In genomic region chr12:67705394-67706370, GRCh38 we compare ENCODE assay signal across 17 cellular contexts. TPM values are rescaled to one million over a fixed set of nuclear protein-coding genes. Genes with fewer than 3 reads are reported as not detected.
A peak's percentile ranks its signal among the peaks of the same experiment; 100 is the strongest.
DNase-seq lines count a peak whose midpoint lies in the region; ATAC-seq, FAIRE-seq and TF ChIP-seq lines count a peak whose summit lies in the region.
"Had no signal": no experiment of that assay in that cellular context is flagged by ENCODE, and none has a peak within 500 bp of the region (broad histone marks: within the 10 kb centered on the region; RNA-seq: fewer than 3 reads in every experiment).

No MANE protein-coding gene starts in this region.

- TF ChIP-seq CTCF in HFFc6 (IDR thresholded peaks at IDR 0.05) = no peak
- no peak for TF ChIP-seq CTCF in brain microvascular endothelial cell (IDR thresholded peaks at IDR 0.05; ENCODE audit: low read depth, low read length, missing control alignments)
- no peak for TF ChIP-seq CTCF in pancreas (IDR thresholded peaks at IDR 0.05)

- intact Hi-C loops in pancreas (cut with DNase I) = no loop called here

- peak overlapping the region; percentile 76 for H3K27ac Mint-ChIP-seq in HFFc6
- H3K27ac Mint-ChIP-seq: activated B cell treated with CpG ODN at 0.5 μM for 24 hours; activated T-helper 17 cell treated with anti-CD3 and anti-CD28 coated beads, Interleukin-2, amount 50 U/mL, for 72 hours; CD4-positive, alpha-beta T cell; dendritic cell treated with granulocyte-macrophage colony-stimulating factor and Interleukin-4, amounts not matched to agents 40 ng/mL and 50 ng/mL, for 4 days; naive B cell had no signal

- no peak for ATAC-seq in pancreas
- ATAC-seq: activated T-helper 17 cell treated with anti-CD3 and anti-CD28 coated beads, Interleukin-2, amount 50 U/mL, for 72 hours; GM12878; stimulated activated naive CD8-positive, alpha-beta T cell treated with anti-CD3 and anti-CD28 coated beads, Interleukin-15, Interleukin-2, amounts not matched to agents 100 U/mL and 50 U/mL, for 24 hours had no signal

- H3K27me3 Mint-ChIP-seq in HFFc6 (ENCODE audit: insufficient read depth) = no peaks in the 10 kb centered on the region
- H3K27me3 Mint-ChIP-seq: CD4-positive, alpha-beta T cell had no signal

- no peak for FAIRE-seq in pancreas (lab: Jason Lieb, UNC)
- FAIRE-seq: GM12878 had no signal

- WGBS in mesodermal cell (ENCODE audit: insufficient coverage in 2 of 2), 2 experiments = 57 to 72% methylated on average over 2 to 3 of the region's 6 CpGs
- 71 to 74% methylated on average over 6 of the region's 6 CpGs for WGBS in pancreas, 2 donors

- peaks cover 21% of the 10 kb centered on the region for H3K4me1 ChIP-seq in mesodermal cell (ENCODE audit: control insufficient read depth, insufficient read depth, low read length, poor library complexity, severe bottlenecking)
- H3K4me1 ChIP-seq in pancreas = peaks cover 0 to 13% (median under 1%) of the 10 kb centered on the region in 3 donors

- H3K36me3 Mint-ChIP-seq in HFFc6 (ENCODE audit: low read depth) = peaks cover 5% of the 10 kb centered on the region; the same call in 1 of the 2 replicates

- no peak overlapping the region for H3K4me3 ChIP-seq in brain microvascular endothelial cell (ENCODE audit: low read depth, low read length)
- no peak overlapping the region for H3K4me3 ChIP-seq in mesodermal cell (ENCODE audit: extremely low read depth, insufficient read depth, low read length, poor library complexity, severe bottlenecking)
- no peak overlapping the region for H3K4me3 ChIP-seq in pancreas
- H3K4me3 ChIP-seq: GM12878 had no signal

- H3K9me3 ChIP-seq in mesodermal cell (ENCODE audit: control insufficient read depth, low read length) (no peaks in the 10 kb centered on the region), pancreas (no peaks in the 10 kb centered on the region)

- H3K27ac ChIP-seq in brain microvascular endothelial cell (peak overlapping the region; percentile 45), mesodermal cell (ENCODE audit: low read depth, low read length, severe bottlenecking) (peak overlapping the region; percentile 43), pancreas (no peak overlapping the region)

- H3K4me1 Mint-ChIP-seq in HFFc6 (ENCODE audit: low read depth) = peaks cover 71% of the 10 kb centered on the region

- no peaks in the 10 kb centered on the region for H3K9me3 Mint-ChIP-seq in HFFc6
- H3K9me3 Mint-ChIP-seq: activated B cell treated with CpG ODN at 0.5 μM for 24 hours; activated T-helper 17 cell treated with anti-CD3 and anti-CD28 coated beads, Interleukin-2, amount 50 U/mL, for 72 hours; CD4-positive, alpha-beta T cell; dendritic cell treated with granulocyte-macrophage colony-stimulating factor and Interleukin-4, amounts not matched to agents 40 ng/mL and 50 ng/mL, for 4 days; naive B cell had no signal

- in situ Hi-C loops in brain microvascular endothelial cell (cut with HindIII; ENCODE audit: low pct_ligation_motif_present, low sequenced_read_pairs) (no loop called here), ACHN (cut with HindIII; ENCODE audit: low pct_ligation_motif_present, low pct_unique_long_range_greater_than_20kb, low sequenced_read_pairs) (no loop called here)

- H3K36me3 ChIP-seq in brain microvascular endothelial cell (replicated peaks) (no peaks in the 10 kb centered on the region), mesodermal cell (ENCODE audit: control insufficient read depth, insufficient read depth, low read length) (no peaks in the 10 kb centered on the region), pancreas (no peaks in the 10 kb centered on the region)

- DNase-seq in AG08396 (ENCODE audit: low spot score) (peak; percentile 11), HFFc6 (peak; percentile 87), brain microvascular endothelial cell (peak; percentile 88), pancreas (no peak), cortex of kidney (lab: John Stamatoyannopoulos, UW) (no peak), COLO668 (lab: John Stamatoyannopoulos, UW; ENCODE audit: unreplicated experiment) (no peak), ACHN (no peak)
- DNase-seq: activated B cell treated with CpG ODN at 0.5 μM for 24 hours; CD4-positive, alpha-beta T cell; naive B cell; NCI-H1694; stimulated activated CD4-positive, alpha-beta T cell treated with anti-CD3 and anti-CD28 coated beads, Interleukin-1b, Interleukin-23, amount 100 ng/mL, for 48 hours; stimulated activated naive CD8-positive, alpha-beta T cell treated with anti-CD3 and anti-CD28 coated beads, Interleukin-15, Interleukin-2, amounts not matched to agents 100 U/mL and 50 U/mL, for 24 hours had no signal

- peak overlapping the region; percentile 48 for H3K4me3 Mint-ChIP-seq in HFFc6
- H3K4me3 Mint-ChIP-seq: activated B cell treated with CpG ODN at 0.5 μM for 24 hours; activated T-helper 17 cell treated with anti-CD3 and anti-CD28 coated beads, Interleukin-2, amount 50 U/mL, for 72 hours; CD4-positive, alpha-beta T cell; dendritic cell treated with granulocyte-macrophage colony-stimulating factor and Interleukin-4, amounts not matched to agents 40 ng/mL and 50 ng/mL, for 4 days; naive B cell had no signal

- H3K27me3 ChIP-seq in brain microvascular endothelial cell (replicated peaks) (no peaks in the 10 kb centered on the region), pancreas (no peaks in the 10 kb centered on the region)

RNA-seq across cellular contexts. Expression of gene DYRK2, which starts 57.1 kb away (rescaled TPM):
- 10 to 100 TPM; 30.4 to 40.1 (median 31.6) TPM for total RNA-seq in HFFc6 (2021; fragmentation: NEBNext Ultra II Directional; extraction: Animal tissue kit (Norgen Biotek cat#: 25700))
- 43.1 TPM for polyA plus RNA-seq in mesodermal cell (2013, experiment 1 of 2)
- 36.2 TPM for polyA plus RNA-seq in mesodermal cell (2013, experiment 2 of 2)
- total RNA-seq in pancreas = 10 to 100 TPM; 11.6 to 25.8 (median 13.0) TPM
- polyA plus RNA-seq in pancreas = 1 to 10 TPM; 2.6 to 6.2 TPM

Comparison
In these comparisons a context has a peak if more than half of its experiments do, and no peak if none do; other contexts are left out.
1. DNase-seq: peak in AG08396 (single experiment), HFFc6 (single experiment) and brain microvascular endothelial cell (single experiment); none in pancreas (0 of 6), cortex of kidney (single experiment), COLO668 (single experiment) and ACHN (single experiment).
2. H3K27ac ChIP-seq: peak in brain microvascular endothelial cell (single experiment) and mesodermal cell (single experiment); none in pancreas (0 of 4).